9 cellular contexts compared by ENCODE assay signal in the genomic region with DNA sequence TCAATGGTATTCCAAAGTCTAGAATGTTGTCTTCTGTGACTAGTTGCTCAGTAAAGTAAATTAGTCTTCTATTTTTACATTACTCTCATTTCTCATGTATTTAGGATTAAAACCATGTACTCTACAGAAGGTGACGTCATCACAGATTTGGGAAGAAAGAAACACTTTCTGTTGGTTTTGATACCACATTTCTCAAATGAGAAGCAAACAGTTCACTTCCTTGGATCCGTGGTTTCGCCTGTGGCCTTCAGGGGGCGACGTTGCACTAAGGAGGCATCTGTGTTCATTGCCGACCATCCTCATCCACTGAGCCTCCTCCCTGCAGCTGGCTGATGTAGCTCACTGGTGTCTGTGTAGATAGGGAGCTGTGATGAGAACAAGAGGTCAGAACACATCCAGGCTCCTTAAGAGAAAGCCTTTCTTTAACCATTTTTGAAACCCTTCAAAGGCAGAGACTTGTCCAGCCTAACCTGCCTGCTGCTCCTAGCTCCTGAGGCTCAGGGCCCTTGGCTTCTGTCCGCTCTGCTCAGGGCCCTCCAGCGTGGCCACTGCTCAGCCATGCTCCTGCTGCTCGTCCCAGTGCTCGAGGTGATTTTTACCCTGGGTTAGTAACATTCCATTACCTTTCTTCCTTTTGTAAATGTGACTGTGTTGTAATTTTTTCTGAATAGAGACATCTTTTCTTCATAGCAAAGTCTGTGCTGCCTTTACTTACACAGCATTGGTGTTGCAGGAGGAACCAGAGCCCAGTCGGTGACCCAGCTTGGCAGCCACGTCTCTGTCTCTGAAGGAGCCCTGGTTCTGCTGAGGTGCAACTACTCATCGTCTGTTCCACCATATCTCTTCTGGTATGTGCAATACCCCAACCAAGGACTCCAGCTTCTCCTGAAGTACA.
DNase-seq lines count a peak whose midpoint lies in the region; ATAC-seq and TF ChIP-seq lines count a peak whose summit lies in the region.
"Had no signal": no experiment of that assay in that cellular context is flagged by ENCODE, and none has a peak within 500 bp of the region (broad histone marks: within the 10 kb centered on the region; RNA-seq: fewer than 3 reads in every experiment).

No MANE protein-coding gene starts in this region.

- peak; percentile 22 for TF ChIP-seq CTCF in GM13976 (IDR thresholded peaks at IDR 0.05; ENCODE audit: borderline replicate concordance, control extremely low read depth, extremely low read depth, insufficient read depth, missing control alignments)
- TF ChIP-seq CTCF in brain microvascular endothelial cell (IDR thresholded peaks at IDR 0.05; ENCODE audit: low read depth, low read length, missing control alignments): peak; percentile 61
- peak; percentile 37 for TF ChIP-seq CTCF in retinal pigment epithelial cell (conservative IDR thresholded peaks at IDR 0.05; ENCODE audit: low read depth, low read length)

- in situ Hi-C loops in GM13976 (cut with MboI; ENCODE audit: low sequenced_read_pairs, unreplicated experiment): no loop called here
- in situ Hi-C loops in brain microvascular endothelial cell (cut with HindIII; ENCODE audit: low pct_ligation_motif_present, low sequenced_read_pairs): no loop called here

- H3K36me3 ChIP-seq in brain microvascular endothelial cell (replicated peaks): no peaks in the 10 kb centered on the region

- peaks cover 15% of the 10 kb centered on the region for H3K4me1 Mint-ChIP-seq in T-helper 17 cell

- ATAC-seq in T-helper 17 cell: peak; percentile 90

- peak; percentile 6 for DNase-seq in GM13976 (ENCODE audit: low spot score)
- DNase-seq in T-helper 17 cell: peak; percentile 19 to 26 (median 23)
- DNase-seq in brain microvascular endothelial cell: no peak
- no peak for DNase-seq in retinal pigment epithelial cell (ENCODE audit: low read depth)
- no peak for DNase-seq in HCEC 1CT
- DNase-seq in SK-N-DZ (ENCODE audit: low spot score): no peak
- no peak for DNase-seq in GM03348 (ENCODE audit: low spot score)
- no peak for DNase-seq in NCI-H2029 treated with DMSO at 0.1 percent for 48 hours (lab: John Stamatoyannopoulos, UW)

- H3K27me3 Mint-ChIP-seq in T-helper 17 cell: no peaks in the 10 kb centered on the region

- no peak overlapping the region for H3K4me3 ChIP-seq in brain microvascular endothelial cell (ENCODE audit: low read depth, low read length)
- no peak overlapping the region for H3K4me3 ChIP-seq in retinal pigment epithelial cell (ENCODE audit: low read length)

- no peaks in the 10 kb centered on the region for H3K36me3 Mint-ChIP-seq in T-helper 17 cell (ENCODE audit: low read depth)

- H3K4me3 Mint-ChIP-seq in T-helper 17 cell: peak overlapping the region; percentile 78

- no peak overlapping the region for H3K27ac ChIP-seq in brain microvascular endothelial cell
- H3K27ac ChIP-seq: HL-60 had no signal

- H3K27ac Mint-ChIP-seq in T-helper 17 cell: peak overlapping the region; percentile 43

- no peaks in the 10 kb centered on the region for H3K27me3 ChIP-seq in brain microvascular endothelial cell (replicated peaks)

- H3K9me3 ChIP-seq in T-helper 17 cell (ENCODE audit: control insufficient read depth, low read length, poor library complexity, severe bottlenecking): no peaks in the 10 kb centered on the region

Comparison
In these comparisons a context has a peak if more than half of its experiments do, and no peak if none do; other contexts are left out.
1. DNase-seq: peak in GM13976 (single experiment) and T-helper 17 cell (3 of 3); none in brain microvascular endothelial cell (single experiment), retinal pigment epithelial cell (single experiment), HCEC 1CT (single experiment), SK-N-DZ (single experiment), GM03348 (single experiment) and NCI-H2029 treated with DMSO at 0.1 percent for 48 hours (single experiment).
2. Peak in every context shown above with its lines, with median percentiles within 50 percentile points of each other: CTCF ChIP-seq.